In the genomic region with DNA sequence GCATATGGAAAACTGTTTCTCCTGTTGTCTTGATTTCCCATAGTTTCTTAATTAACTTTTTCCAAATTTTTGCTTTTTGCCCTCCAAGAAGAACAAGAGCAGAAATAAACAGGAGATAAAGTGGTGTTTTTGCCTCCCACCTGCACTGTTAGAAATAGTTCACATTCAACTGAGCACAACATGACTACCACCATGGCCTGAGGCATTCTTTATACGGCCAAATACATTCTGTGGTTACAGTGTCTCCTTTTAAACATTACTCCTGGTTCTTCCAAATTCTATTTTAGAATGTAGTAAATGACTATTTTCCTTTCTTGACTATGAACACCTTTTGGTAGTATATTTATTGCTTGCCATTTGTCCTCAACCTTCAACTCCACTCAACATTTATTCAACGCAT, we compare ENCODE assay signal across 21 cellular contexts.
"Had no signal": no experiment of that assay in that cellular context is flagged by ENCODE, and none has a peak within 500 bp of the region (broad histone marks: within the 10 kb centered on the region; RNA-seq: fewer than 3 reads in every experiment).

No MANE protein-coding gene starts in this region.

- DNase-seq: activated CD4-positive, alpha-beta T cell treated with anti-CD3 and anti-CD28 coated beads, Interleukin-2, amount 10 ng/mL, durations not matched to agents 24 days and 14 days; activated CD4-positive, CD25-positive, alpha-beta regulatory T cell; activated CD8-positive, alpha-beta memory T cell treated with anti-CD3 and anti-CD28 coated beads, Interleukin-2, amount 50 U/mL, for 4 hours; activated CD8-positive, alpha-beta T cell treated with anti-CD3 and anti-CD28 coated beads for 36 hours; activated effector memory CD4-positive, alpha-beta T cell treated with Interleukin-2 at 50 U/mL for 16 hours; activated naive CD4-positive, alpha-beta T cell treated with anti-CD3 and anti-CD28 coated beads, Interleukin-2, amount 10 ng/mL, durations not matched to agents 7 days and 5 days; activated T-cell treated with anti-CD3 and anti-CD28 coated beads, Interleukin-2, amount 50 U/mL, for 4 hours; effector CD8-positive, alpha-beta T cell; esophagus squamous epithelium; left colon; lower lobe of right lung; right cardiac atrium; stimulated activated naive CD8-positive, alpha-beta T cell treated with anti-CD3 and anti-CD28 coated beads, Interleukin-15, Interleukin-2, amounts not matched to agents 100 U/mL and 50 U/mL, for 24 hours; substantia nigra; T-helper 1 cell; T-helper 9 cell; tibial artery had no signal

- H3K27ac ChIP-seq: ascending aorta, esophagus squamous epithelium, lower lobe of right lung, prostate gland, skin epidermis, tibial artery had no signal

- ATAC-seq: activated CD8-positive, alpha-beta T cell treated with anti-CD3 and anti-CD28 coated beads for 36 hours; activated T-cell treated with anti-CD3 and anti-CD28 coated beads, Interleukin-2, amount 50 U/mL, for 4 hours; left colon; lower lobe of right lung; right cardiac atrium; stimulated activated naive CD8-positive, alpha-beta T cell treated with anti-CD3 and anti-CD28 coated beads, Interleukin-15, Interleukin-2, amounts not matched to agents 100 U/mL and 50 U/mL, for 24 hours had no signal

- FAIRE-seq: bronchial epithelial cell had no signal

- H3K4me3 ChIP-seq: ascending aorta, esophagus squamous epithelium, lower lobe of right lung, prostate gland, skin epidermis, tibial artery had no signal

- H3K36me3 ChIP-seq: prostate gland had no signal

- H3K27me3 ChIP-seq: ascending aorta, esophagus squamous epithelium, tibial artery had no signal

- H3K4me1 ChIP-seq: ascending aorta, lower lobe of right lung, prostate gland, tibial artery had no signal

- H3K9me3 ChIP-seq: ascending aorta, lower lobe of right lung, prostate gland, tibial artery had no signal
